ENCODE assay signal across 21 cellular contexts in genomic region chr2:180747728-180748127, GRCh38.
DNase-seq lines count a peak whose midpoint lies in the region; ATAC-seq and TF ChIP-seq lines count a peak whose summit lies in the region.
"Had no signal": no experiment of that assay in that cellular context is flagged by ENCODE, and none has a peak within 500 bp of the region (broad histone marks: within the 10 kb centered on the region; RNA-seq: fewer than 3 reads in every experiment).

No MANE protein-coding gene starts in this region.

- no peaks in the 10 kb centered on the region for H3K27me3 ChIP-seq in HCT116 (ENCODE audit: insufficient read depth, low read length)
- no peaks in the 10 kb centered on the region for H3K27me3 ChIP-seq in RWPE2 (ENCODE audit: insufficient read depth, poor library complexity, severe bottlenecking)
- H3K27me3 ChIP-seq in tibial nerve = no peaks in the 10 kb centered on the region
- H3K27me3 ChIP-seq: spleen had no signal

- H3K4me2 ChIP-seq in HCT116 (ENCODE audit: low read length) = 0 out of 2 replicates have a peak overlapping the region, but pooled peaks have one; percentile 9

- H3K4me1 ChIP-seq in HCT116 (ENCODE audit: control insufficient read depth in 1 of 2, insufficient read depth in 2 of 2, low read length in 2 of 2) (peaks cover 0 to 15% of the 10 kb centered on the region in 2 experiments; a peak in 2 of 4 replicates), RWPE2 (ENCODE audit: insufficient read depth, poor library complexity, severe bottlenecking) (peaks cover 24% of the 10 kb centered on the region), tibial nerve (no peaks in the 10 kb centered on the region)
- H3K4me1 ChIP-seq: prostate gland, spleen had no signal

- RAD21 ChIA-PET in HCT116 (lab: Charles Lee; ENCODE audit: low non-redundant PET in 1 of 2, low total read pairs in 2 of 2, uncharacterized antibody in 2 of 2, unreplicated experiment in 2 of 2) = no interaction called here

- POLR2A ChIA-PET in HCT116 (lab: Charles Lee) = no interaction called here

- no peak for TF ChIP-seq CTCF in HCT116 (IDR thresholded peaks at IDR 0.05 in 2 of 3, conservative IDR thresholded peaks at IDR 0.05 in 1 of 3; ENCODE audit: borderline replicate concordance in 1 of 3, insufficient read depth in 1 of 3, low read depth in 2 of 3, low read length in 2 of 3)
- no peak for TF ChIP-seq CTCF in RWPE2 (IDR thresholded peaks at IDR 0.05; ENCODE audit: poor library complexity, severe bottlenecking)
- TF ChIP-seq CTCF in tibial nerve (IDR thresholded peaks at IDR 0.05) = no peak

- no peak for TF ChIP-seq RAD21 in HCT116 (IDR thresholded peaks at IDR 0.05; ENCODE audit: low read depth)

- H2AFZ ChIP-seq in HCT116 (ENCODE audit: low read depth, low read length, poor library complexity, severe bottlenecking) = no peak overlapping the region

- H3K36me3 ChIP-seq in HCT116 (ENCODE audit: control insufficient read depth in 1 of 2, insufficient read depth in 2 of 2, low read length in 2 of 2) (no peaks in the 10 kb centered on the region), RWPE2 (ENCODE audit: low read depth) (no peaks in the 10 kb centered on the region), tibial nerve (no peaks in the 10 kb centered on the region)
- H3K36me3 ChIP-seq: prostate gland, spleen had no signal

- H3K9me3 ChIP-seq in HCT116 (ENCODE audit: control insufficient read depth in 1 of 2, insufficient read depth in 1 of 2, low read depth in 1 of 2, low read length in 2 of 2) (no peaks in the 10 kb centered on the region), RWPE2 (ENCODE audit: severe bottlenecking) (no peaks in the 10 kb centered on the region), tibial nerve (no peaks in the 10 kb centered on the region)
- H3K9me3 ChIP-seq: prostate gland, spleen had no signal

- CTCF ChIA-PET in HCT116 (lab: Charles Lee) = no interaction called here

- H3K9ac ChIP-seq in HCT116 (ENCODE audit: low read length) = no peak overlapping the region

- ATAC-seq in HCT116 (no peak), RWPE2 (ENCODE audit: low read depth) (peak; percentile 84)
- ATAC-seq: left colon; stimulated activated naive CD8-positive, alpha-beta T cell treated with anti-CD3 and anti-CD28 coated beads, Interleukin-15, amount 100 ng/mL, for 72 hours had no signal

- no peaks in the 10 kb centered on the region for H3K79me2 ChIP-seq in HCT116 (ENCODE audit: insufficient read depth, low read length)

- TF ChIP-seq POLR2A in HCT116 (IDR thresholded peaks at IDR 0.05; ENCODE audit: borderline replicate concordance, extremely low read depth, insufficient read depth, insufficient read length) (no peak), tibial nerve (IDR thresholded peaks at IDR 0.05) (no peak)

- no peak for TF ChIP-seq EP300 in tibial nerve (IDR thresholded peaks at IDR 0.05)

- WGBS in tibial nerve, 2 donors = 84 to 86% methylated on average over 3 of the region's 3 CpGs

- no peaks in the 10 kb centered on the region for H3K9me2 ChIP-seq in HCT116 (ENCODE audit: insufficient read depth)

- DNase-seq in HCT116 (ENCODE audit: low read depth, low spot score) = no peak
- DNase-seq in RWPE2 (ENCODE audit: low spot score) = no peak
- DNase-seq in glomerular visceral epithelial cell (ENCODE audit: extremely low spot score) = peak; percentile 41
- peak; percentile 16 for DNase-seq in skeletal muscle cell (ENCODE audit: low read depth)
- DNase-seq in activated CD4-positive, CD25-positive, alpha-beta regulatory T cell (lab: John Stamatoyannopoulos, UW) = no peak
- DNase-seq in tibial nerve (ENCODE audit: low spot score in 2 of 2) = no peak
- DNase-seq in caudate nucleus (lab: John Stamatoyannopoulos, UW) = no peak
- no peak for DNase-seq in NCI-H345 (lab: John Stamatoyannopoulos, UW)
- DNase-seq: activated naive CD8-positive, alpha-beta T cell treated with anti-CD3 and anti-CD28 coated beads, Interleukin-2, amount 10 ng/mL, durations not matched to agents 7 days and 5 days; H7; Kasumi-1; left colon; midbrain; NCI-H2107; NCI-H526; nephron progenitor cell; SHP77 treated with DMSO at 0.1 percent for 48 hours; spleen; stimulated activated CD4-positive, alpha-beta T cell treated with anti-CD3 and anti-CD28 coated beads, Interleukin-4, amount 100 ng/mL, for 4 hours; stimulated activated naive CD8-positive, alpha-beta T cell treated with anti-CD3 and anti-CD28 coated beads, Interleukin-15, amount 100 ng/mL, for 72 hours had no signal

- H4K20me1 ChIP-seq in HCT116 (ENCODE audit: insufficient read depth) = no peaks in the 10 kb centered on the region

- H3K4me3 ChIP-seq in HCT116 (replicated peaks in 1 of 2; ENCODE audit: low read depth in 1 of 2, low read length in 2 of 2) = no peak overlapping the region
- no peak overlapping the region for H3K4me3 ChIP-seq in RWPE2 (ENCODE audit: severe bottlenecking)
- no peak overlapping the region for H3K4me3 ChIP-seq in skeletal muscle cell (ENCODE audit: low read depth, low read length)
- no peak overlapping the region for H3K4me3 ChIP-seq in tibial nerve
- H3K4me3 ChIP-seq: prostate gland, spleen had no signal

- BruUV-seq in HCT116 (replicated peaks; lab: Mats Ljungman, UMichigan) = no TSS peak

- H3K27ac ChIP-seq in HCT116 (ENCODE audit: low read depth, low read length) (no peak overlapping the region), RWPE2 (ENCODE audit: poor library complexity, severe bottlenecking) (peak overlapping the region; percentile 73), tibial nerve (no peak overlapping the region), caudate nucleus (ENCODE audit: low read depth, low read length) (no peak overlapping the region)
- H3K27ac ChIP-seq: prostate gland, spleen had no signal

- intact Hi-C loops in HCT116 (cut with micrococcal nuclease) = no loop called here

TF ChIP-seq in HCT116, 20 proteins besides CTCF, POLR2A, EP300 and RAD21:
- TF ChIP-seq SIN3A (IDR thresholded peaks at IDR 0.05; ENCODE audit: low read depth) = no peak
- TF ChIP-seq CEBPB (IDR thresholded peaks at IDR 0.05; ENCODE audit: low read depth) = 0 out of 2 replicates have a peak, but pooled peaks have one; percentile 33
TF ChIP-seq in HCT116: peak in this region for 1.

Comparison
In these comparisons a context has a peak if more than half of its experiments do, and no peak if none do; other contexts are left out.
1. DNase-seq: peak in glomerular visceral epithelial cell (single experiment) and skeletal muscle cell (single experiment); none in HCT116 (single experiment), RWPE2 (single experiment), activated CD4-positive, CD25-positive, alpha-beta regulatory T cell (0 of 4), tibial nerve (0 of 2), caudate nucleus (0 of 61) and NCI-H345 (single experiment).